15 cellular contexts compared by ENCODE assay signal in the genomic region with DNA sequence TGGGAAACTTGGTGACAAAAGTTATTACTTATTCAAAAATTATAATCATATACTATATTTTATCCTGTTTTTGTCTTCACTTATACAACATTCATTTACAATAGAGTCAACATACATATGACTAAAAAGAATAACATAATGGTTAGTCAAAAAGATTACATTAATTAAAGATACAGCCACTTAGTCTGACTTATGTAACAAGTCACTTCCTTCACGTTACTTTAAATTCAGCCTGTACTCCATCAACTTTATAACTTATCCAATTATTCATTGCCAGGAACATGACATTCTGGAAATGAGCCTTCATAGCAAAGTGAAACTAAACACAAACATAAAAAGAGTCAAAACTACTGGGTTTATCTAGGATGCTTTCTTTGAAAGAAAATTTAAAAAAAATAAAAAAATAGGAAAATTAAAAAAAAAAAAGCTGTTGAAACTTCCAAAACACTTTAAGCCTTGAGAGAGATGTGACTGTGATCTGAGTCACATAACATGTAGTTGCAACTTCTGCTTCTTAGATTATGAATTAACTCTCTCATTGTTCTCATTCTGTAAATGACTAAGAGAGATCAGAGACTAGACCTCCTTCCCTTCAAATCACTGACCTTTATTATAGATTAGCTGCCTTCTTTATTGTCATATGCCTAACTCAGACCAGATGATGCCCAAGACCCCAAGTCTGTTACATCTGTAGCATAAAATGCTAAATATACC.
DNase-seq lines count a peak whose midpoint lies in the region; ATAC-seq and TF ChIP-seq lines count a peak whose summit lies in the region.
"Had no signal": no experiment of that assay in that cellular context is flagged by ENCODE, and none has a peak within 500 bp of the region (broad histone marks: within the 10 kb centered on the region; RNA-seq: fewer than 3 reads in every experiment).

No MANE protein-coding gene starts in this region.

- no peak for TF ChIP-seq CTCF in lower leg skin (IDR thresholded peaks at IDR 0.05)

- ATAC-seq in GM18511 (IDR thresholded peaks at IDR 0.05; ENCODE audit: unreplicated experiment) (peak; percentile 82), HG03060 (IDR thresholded peaks at IDR 0.05; ENCODE audit: low read depth, unreplicated experiment) (peak; percentile 89)
- ATAC-seq: heart left ventricle had no signal

- peak; percentile 38 for DNase-seq in RKO (ENCODE audit: low spot score)
- peak; percentile 40 for DNase-seq in foreskin melanocyte
- no peak for DNase-seq in lower leg skin (ENCODE audit: low spot score in 2 of 2)
- DNase-seq in activated CD4-positive, CD25-positive, alpha-beta regulatory T cell (lab: John Stamatoyannopoulos, UW), result no peak
- DNase-seq in putamen (ENCODE audit: low spot score), result no peak
- DNase-seq in NCI-H345 treated with DMSO at 0.1 percent for 48 hours (lab: John Stamatoyannopoulos, UW; ENCODE audit: unreplicated experiment), result no peak
- DNase-seq: activated naive CD4-positive, alpha-beta T cell treated with anti-CD3 and anti-CD28 coated beads, Interleukin-2, amount 10 ng/mL, durations not matched to agents 7 days and 5 days; HCEC 1CT; heart left ventricle; NCI-H1092; NCI-H524 treated with DMSO at 0.1 percent for 48 hours; uterus had no signal

- no peak overlapping the region for H3K4me3 ChIP-seq in lower leg skin (ENCODE audit: low read depth, poor library complexity, severe bottlenecking)
- H3K4me3 ChIP-seq: heart left ventricle, lung, uterus had no signal

- WGBS in lower leg skin, 2 donors, result 27 to 28% methylated on average over 1 of the region's 1 CpG

- TF ChIP-seq POLR2A in lower leg skin (IDR thresholded peaks at IDR 0.05), result no peak

- intact Hi-C loops in lower leg skin (cut with DNase I; ENCODE audit: low total_unique reads), result no loop called here

Comparison
In these comparisons a context has a peak if more than half of its experiments do, and no peak if none do; other contexts are left out.
1. DNase-seq: peak in RKO (single experiment) and foreskin melanocyte (single experiment); none in lower leg skin (0 of 2), activated CD4-positive, CD25-positive, alpha-beta regulatory T cell (0 of 4), putamen (single experiment) and NCI-H345 treated with DMSO at 0.1 percent for 48 hours (single experiment).